ENCODE assay signal across 8 cellular contexts in genomic region chrX:71533514-71533849, GRCh38. TPM values are rescaled to one million over a fixed set of nuclear protein-coding genes. Genes with fewer than 3 reads are reported as not detected.
A peak's percentile ranks its signal among the peaks of the same experiment; 100 is the strongest.
DNase-seq lines count a peak whose midpoint lies in the region; ATAC-seq and TF ChIP-seq lines count a peak whose summit lies in the region.

No MANE protein-coding gene starts in this region.

- TF ChIP-seq CTCF in mucosa of descending colon (IDR thresholded peaks at IDR 0.05), result no peak

- H3K27me3 Mint-ChIP-seq in stimulated activated naive CD8-positive, alpha-beta T cell treated with anti-CD3 and anti-CD28 coated beads, Interleukin-15, Interleukin-2, amounts not matched to agents 100 ng/mL and 50 ng/mL, for 24 hours, result no peaks in the 10 kb centered on the region
- no peaks in the 10 kb centered on the region for H3K27me3 Mint-ChIP-seq in central memory CD8-positive, alpha-beta T cell

- no peak for DNase-seq in stimulated activated naive CD8-positive, alpha-beta T cell treated with anti-CD3 and anti-CD28 coated beads, Interleukin-15, Interleukin-2, amounts not matched to agents 100 U/mL and 50 U/mL, for 24 hours
- no peak for DNase-seq in central memory CD8-positive, alpha-beta T cell (ENCODE audit: low spot score in 2 of 2)
- peak in 1 of 3 donors; percentile 17 for DNase-seq in mucosa of descending colon
- DNase-seq in CD1c-positive myeloid dendritic cell (ENCODE audit: extremely low spot score), result no peak
- DNase-seq in NCI-H1105 (lab: John Stamatoyannopoulos, UW), result no peak
- DNase-seq in effector CD8-positive, alpha-beta T cell (lab: John Stamatoyannopoulos, UW), result no peak
- DNase-seq in HuH-7.5 (ENCODE audit: low spot score), result no peak

- peaks cover 41% of the 10 kb centered on the region for H3K36me3 Mint-ChIP-seq in stimulated activated naive CD8-positive, alpha-beta T cell treated with anti-CD3 and anti-CD28 coated beads, Interleukin-15, Interleukin-2, amounts not matched to agents 100 ng/mL and 50 ng/mL, for 24 hours (ENCODE audit: low read depth)
- H3K36me3 Mint-ChIP-seq in central memory CD8-positive, alpha-beta T cell (ENCODE audit: insufficient read depth), result peaks cover 38% of the 10 kb centered on the region

- intact Hi-C loops in mucosa of descending colon (cut with DNase I, micrococcal nuclease), result no loop called here

- no peaks in the 10 kb centered on the region for H3K4me1 ChIP-seq in mucosa of descending colon (ENCODE audit: low read depth)

- peak overlapping the region; percentile 100 for H3K27ac Mint-ChIP-seq in stimulated activated naive CD8-positive, alpha-beta T cell treated with anti-CD3 and anti-CD28 coated beads, Interleukin-15, Interleukin-2, amounts not matched to agents 100 ng/mL and 50 ng/mL, for 24 hours
- H3K27ac Mint-ChIP-seq in central memory CD8-positive, alpha-beta T cell (ENCODE audit: low read depth), result peak overlapping the region; percentile 99

- no peak for ATAC-seq in stimulated activated naive CD8-positive, alpha-beta T cell treated with anti-CD3 and anti-CD28 coated beads, Interleukin-15, Interleukin-2, amounts not matched to agents 100 U/mL and 50 U/mL, for 24 hours
- ATAC-seq in central memory CD8-positive, alpha-beta T cell (replicated peaks; ENCODE audit: extremely low read depth, poor library complexity, severe bottlenecking), result no peak
- no peak for ATAC-seq in mucosa of descending colon

- H3K36me3 ChIP-seq in mucosa of descending colon (ENCODE audit: low read depth), result no peaks in the 10 kb centered on the region

- H3K9me3 ChIP-seq in mucosa of descending colon, result no peaks in the 10 kb centered on the region

- peak overlapping the region; percentile 48 for H3K4me3 ChIP-seq in mucosa of descending colon

- H3K4me1 Mint-ChIP-seq in stimulated activated naive CD8-positive, alpha-beta T cell treated with anti-CD3 and anti-CD28 coated beads, Interleukin-15, Interleukin-2, amounts not matched to agents 100 ng/mL and 50 ng/mL, for 24 hours (ENCODE audit: low read depth), result peaks cover 25% of the 10 kb centered on the region
- H3K4me1 Mint-ChIP-seq in central memory CD8-positive, alpha-beta T cell, result peaks cover 18% of the 10 kb centered on the region

- H3K4me3 Mint-ChIP-seq in stimulated activated naive CD8-positive, alpha-beta T cell treated with anti-CD3 and anti-CD28 coated beads, Interleukin-15, Interleukin-2, amounts not matched to agents 100 ng/mL and 50 ng/mL, for 24 hours, result peak overlapping the region; percentile 97
- H3K4me3 Mint-ChIP-seq in central memory CD8-positive, alpha-beta T cell, result peak overlapping the region; percentile 100

- H3K9me3 Mint-ChIP-seq in stimulated activated naive CD8-positive, alpha-beta T cell treated with anti-CD3 and anti-CD28 coated beads, Interleukin-15, Interleukin-2, amounts not matched to agents 100 ng/mL and 50 ng/mL, for 24 hours, result no peaks in the 10 kb centered on the region
- H3K9me3 Mint-ChIP-seq in central memory CD8-positive, alpha-beta T cell, result no peaks in the 10 kb centered on the region

RNA-seq across cellular contexts. Expression of gene OGT, which starts 0.6 kb away (rescaled TPM):
- total RNA-seq in mucosa of descending colon, result 100 to 1,000 TPM in 2 of 3 donors, 10 to 100 TPM in 1; 89.4 to 133 (median 120) TPM

RNA-seq across cellular contexts. Expression of gene GCNA, which starts 44.8 kb away (rescaled TPM):
- 1 to 10 TPM; 1.2 to 2.0 (median 1.5) TPM for total RNA-seq in mucosa of descending colon
